In the genomic region with DNA sequence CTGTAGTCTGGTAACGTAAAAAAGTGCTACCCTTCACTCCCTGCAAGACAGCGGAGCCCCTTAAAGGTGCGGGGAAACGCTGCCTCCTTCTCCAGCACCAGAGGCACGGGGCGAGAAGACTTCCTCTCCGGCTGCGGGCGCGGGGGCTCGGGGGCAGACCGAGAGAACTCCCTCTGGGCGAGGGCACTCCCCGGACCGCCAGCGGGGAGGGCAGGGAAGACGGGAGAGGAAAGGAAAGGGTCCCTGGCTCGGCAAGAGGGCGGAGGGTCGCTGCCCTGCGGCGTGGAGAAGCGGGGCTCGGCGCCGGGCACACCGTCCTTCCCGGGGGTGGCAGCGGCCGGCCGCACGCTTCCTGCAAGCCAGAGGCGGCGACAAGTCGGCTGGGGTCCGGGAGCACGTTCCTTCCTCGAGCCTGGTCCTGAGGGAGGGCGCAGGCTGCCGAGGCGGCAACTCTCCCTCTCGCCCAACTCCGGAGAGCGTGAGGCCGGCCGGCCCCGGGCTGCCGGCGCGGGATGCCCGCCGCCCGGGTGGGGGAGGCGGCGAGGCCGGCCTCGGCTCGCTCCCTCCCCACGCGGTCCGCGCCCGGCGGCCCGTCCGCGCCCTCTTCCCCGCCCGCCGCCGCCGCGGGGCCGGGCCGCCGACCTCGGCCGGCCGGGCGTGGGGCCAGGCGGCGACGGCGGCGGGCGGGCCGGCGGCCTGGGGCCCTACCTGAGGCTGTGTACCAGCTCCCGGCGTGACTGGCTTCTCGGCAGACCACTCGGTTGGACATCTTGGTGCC, we compare ENCODE assay signal across 8 cellular contexts. TPM values are rescaled to one million over a fixed set of nuclear protein-coding genes. Genes with fewer than 3 reads are reported as not detected.
DNase-seq lines count a peak whose midpoint lies in the region; ATAC-seq and TF ChIP-seq lines count a peak whose summit lies in the region.

No MANE protein-coding gene starts in this region.

- peak overlapping the region; percentile 91 for H3K27ac Mint-ChIP-seq in activated T-helper 1 cell treated with anti-CD3 and anti-CD28 coated beads, Interleukin-12 subunit alpha, Interleukin-12 subunit beta, Interleukin-2, Interleukin-4 antibody, amounts not matched to agents 30 ng/mL and 10 ng/mL and 1 ng/mL, durations not matched to agents 14 hours and 24 hours and 36 hours
- H3K27ac Mint-ChIP-seq in nephron: peak overlapping the region; percentile 69 to 97 (median 82)

- H3K27me3 Mint-ChIP-seq in activated T-helper 1 cell treated with anti-CD3 and anti-CD28 coated beads, Interleukin-12 subunit alpha, Interleukin-12 subunit beta, Interleukin-2, Interleukin-4 antibody, amounts not matched to agents 30 ng/mL and 10 ng/mL and 1 ng/mL, durations not matched to agents 14 hours and 24 hours and 36 hours (ENCODE audit: insufficient read depth): no peaks in the 10 kb centered on the region
- no peaks in the 10 kb centered on the region for H3K27me3 Mint-ChIP-seq in nephron (ENCODE audit: low read depth)

- peaks cover 53% of the 10 kb centered on the region for H3K4me1 Mint-ChIP-seq in activated T-helper 1 cell treated with anti-CD3 and anti-CD28 coated beads, Interleukin-12 subunit alpha, Interleukin-12 subunit beta, Interleukin-2, Interleukin-4 antibody, amounts not matched to agents 30 ng/mL and 10 ng/mL and 1 ng/mL, durations not matched to agents 14 hours and 24 hours and 36 hours (ENCODE audit: low read depth)
- peaks cover 37% of the 10 kb centered on the region for H3K4me1 Mint-ChIP-seq in nephron

- peaks cover 21% of the 10 kb centered on the region for H3K36me3 Mint-ChIP-seq in activated T-helper 1 cell treated with anti-CD3 and anti-CD28 coated beads, Interleukin-12 subunit alpha, Interleukin-12 subunit beta, Interleukin-2, Interleukin-4 antibody, amounts not matched to agents 30 ng/mL and 10 ng/mL and 1 ng/mL, durations not matched to agents 14 hours and 24 hours and 36 hours (ENCODE audit: low read depth)
- H3K36me3 Mint-ChIP-seq in nephron (ENCODE audit: low read depth): peaks cover 9% of the 10 kb centered on the region

- DNase-seq in NCI-H2081 (lab: John Stamatoyannopoulos, UW) (peak; percentile 20 to 41), NCI-H2081 treated with DMSO at 0.1 percent for 48 hours (lab: John Stamatoyannopoulos, UW) (no peak), NT2/D1 (ENCODE audit: low read depth, low spot score) (no peak), fibroblast of mammary gland (ENCODE audit: low read depth) (no peak), thoracic aorta (ENCODE audit: low spot score) (no peak)
- DNase-seq in activated T-helper 1 cell treated with anti-CD3 and anti-CD28 coated beads, Interleukin-12 subunit alpha, Interleukin-12 subunit beta, Interleukin-2, Interleukin-4 antibody, amounts not matched to agents 30 ng/mL and 10 ng/mL and 1 ng/mL, durations not matched to agents 14 hours and 24 hours and 36 hours (ENCODE audit: low spot score): peak; percentile 23

- H3K36me3 ChIP-seq in NT2/D1 (ENCODE audit: insufficient read depth, insufficient read length, low read length): peaks cover 2% of the 10 kb centered on the region
- H3K36me3 ChIP-seq in thoracic aorta: peaks cover 4% of the 10 kb centered on the region

- ATAC-seq in HG02623 (IDR thresholded peaks at IDR 0.05; ENCODE audit: unreplicated experiment): peak; percentile 19
- peak; percentile 52 for ATAC-seq in thoracic aorta (ENCODE audit: insufficient number of reproducible peaks, low FRiP score, low read depth)

- H3K9me3 Mint-ChIP-seq in activated T-helper 1 cell treated with anti-CD3 and anti-CD28 coated beads, Interleukin-12 subunit alpha, Interleukin-12 subunit beta, Interleukin-2, Interleukin-4 antibody, amounts not matched to agents 30 ng/mL and 10 ng/mL and 1 ng/mL, durations not matched to agents 14 hours and 24 hours and 36 hours: no peaks in the 10 kb centered on the region
- H3K9me3 Mint-ChIP-seq in nephron: no peaks in the 10 kb centered on the region

- H3K4me3 Mint-ChIP-seq in activated T-helper 1 cell treated with anti-CD3 and anti-CD28 coated beads, Interleukin-12 subunit alpha, Interleukin-12 subunit beta, Interleukin-2, Interleukin-4 antibody, amounts not matched to agents 30 ng/mL and 10 ng/mL and 1 ng/mL, durations not matched to agents 14 hours and 24 hours and 36 hours: peak overlapping the region; percentile 98
- peak overlapping the region; percentile 96 to 98 (median 98) for H3K4me3 Mint-ChIP-seq in nephron

- H3K4me3 ChIP-seq in NT2/D1 (ENCODE audit: insufficient read length, low read depth) (peak overlapping the region; percentile 83), fibroblast of mammary gland (ENCODE audit: control insufficient read depth, low read depth, low read length) (peak overlapping the region; percentile 84), thoracic aorta (peak overlapping the region; percentile 95)

- peak overlapping the region; percentile 93 for H3K9ac ChIP-seq in NT2/D1 (ENCODE audit: insufficient read length, low read depth)

- peak overlapping the region; percentile 80 to 82 for H3K27ac ChIP-seq in thoracic aorta

- TF ChIP-seq CTCF in fibroblast of mammary gland (conservative IDR thresholded peaks at IDR 0.05; ENCODE audit: control insufficient read depth, insufficient read depth, low read depth, low read length) (no peak), nephron (IDR thresholded peaks at IDR 0.05; ENCODE audit: unreplicated experiment in 3 of 3) (no peak), thoracic aorta (IDR thresholded peaks at IDR 0.05) (no peak)

- intact Hi-C loops in activated T-helper 1 cell treated with anti-CD3 and anti-CD28 coated beads, Interleukin-12 subunit alpha, Interleukin-12 subunit beta, Interleukin-2, Interleukin-4 antibody, amounts not matched to agents 30 ng/mL and 10 ng/mL and 1 ng/mL, durations not matched to agents 14 hours and 24 hours and 36 hours (cut with micrococcal nuclease): loop anchor here (5.0 to 10.0 kb wide), 2 partner anchors 47 to 125 kb away; no protein-coding TSS in a partner anchor

- H3K9me3 ChIP-seq in NT2/D1 (ENCODE audit: insufficient read depth, low read length) (no peaks in the 10 kb centered on the region), thoracic aorta (no peaks in the 10 kb centered on the region)

- H3K27me3 ChIP-seq in NT2/D1 (ENCODE audit: insufficient read depth, insufficient read length) (no peaks in the 10 kb centered on the region), thoracic aorta (replicated peaks; ENCODE audit: insufficient read depth) (no peaks in the 10 kb centered on the region)

- H3K4me1 ChIP-seq in NT2/D1 (ENCODE audit: insufficient read depth, insufficient read length) (no peaks in the 10 kb centered on the region), thoracic aorta (ENCODE audit: control insufficient read depth in 1 of 2, low read depth in 2 of 2) (peaks cover 7 to 28% of the 10 kb centered on the region in 2 donors)

RNA-seq across cellular contexts. Expression of gene MEMO1, which starts 1.1 kb away (rescaled TPM):
- 66.6 and 71.3 TPM in 2 replicates for total RNA-seq in activated T-helper 1 cell treated with anti-CD3 and anti-CD28 coated beads, Interleukin-12 subunit alpha, Interleukin-12 subunit beta, Interleukin-2, Interleukin-4 antibody, amounts not matched to agents 30 ng/mL and 10 ng/mL and 1 ng/mL, durations not matched to agents 14 hours and 24 hours and 36 hours
- total RNA-seq in thoracic aorta: 10 to 100 TPM; 25.3 to 27.2 TPM

RNA-seq across cellular contexts. Expression of gene DPY30, which starts 29.9 kb away (rescaled TPM):
- total RNA-seq in activated T-helper 1 cell treated with anti-CD3 and anti-CD28 coated beads, Interleukin-12 subunit alpha, Interleukin-12 subunit beta, Interleukin-2, Interleukin-4 antibody, amounts not matched to agents 30 ng/mL and 10 ng/mL and 1 ng/mL, durations not matched to agents 14 hours and 24 hours and 36 hours: 64.6 and 72.5 TPM in 2 replicates
- 10 to 100 TPM; 22.3 to 30.7 TPM for total RNA-seq in thoracic aorta

RNA-seq across cellular contexts. Expression of gene SPAST, which starts 53.7 kb away (rescaled TPM):
- total RNA-seq in activated T-helper 1 cell treated with anti-CD3 and anti-CD28 coated beads, Interleukin-12 subunit alpha, Interleukin-12 subunit beta, Interleukin-2, Interleukin-4 antibody, amounts not matched to agents 30 ng/mL and 10 ng/mL and 1 ng/mL, durations not matched to agents 14 hours and 24 hours and 36 hours: 18.9 and 21.0 TPM in 2 replicates
- 10 to 100 TPM in 1 of 2 donors, 1 to 10 TPM in 1; 8.5 to 13.6 TPM for total RNA-seq in thoracic aorta

Comparison
In these comparisons a context has a peak if more than half of its experiments do, and no peak if none do; other contexts are left out.
1. DNase-seq: peak in NCI-H2081 (2 of 2) and activated T-helper 1 cell treated with anti-CD3 and anti-CD28 coated beads, Interleukin-12 subunit alpha, Interleukin-12 subunit beta, Interleukin-2, Interleukin-4 antibody, amounts not matched to agents 30 ng/mL and 10 ng/mL and 1 ng/mL, durations not matched to agents 14 hours and 24 hours and 36 hours (single experiment); none in NCI-H2081 treated with DMSO at 0.1 percent for 48 hours (single experiment), NT2/D1 (single experiment), fibroblast of mammary gland (single experiment) and thoracic aorta (single experiment).
2. Peak in every context shown above with its lines, with median percentiles within 50 percentile points of each other: H3K4me3 ChIP-seq.